ENCODE assay signal across 8 cellular contexts in genomic region chr13:49997935-49998334, GRCh38. TPM values are rescaled to one million over a fixed set of nuclear protein-coding genes. Genes with fewer than 3 reads are reported as not detected.
A peak's percentile ranks its signal among the peaks of the same experiment; 100 is the strongest.
DNase-seq lines count a peak whose midpoint lies in the region; ATAC-seq and TF ChIP-seq lines count a peak whose summit lies in the region.

No MANE protein-coding gene starts in this region.

- H3K4me1 ChIP-seq in thoracic aorta (ENCODE audit: control insufficient read depth in 1 of 2, low read depth in 2 of 2) = peaks cover 43 to 59% of the 10 kb centered on the region in 2 donors

- no peaks in the 10 kb centered on the region for H3K36me3 ChIP-seq in thoracic aorta

- no peaks in the 10 kb centered on the region for H3K9me3 ChIP-seq in thoracic aorta

- no peaks in the 10 kb centered on the region for H3K27me3 ChIP-seq in thoracic aorta (replicated peaks; ENCODE audit: insufficient read depth)

- ATAC-seq in activated T-cell treated with anti-CD3 and anti-CD28 coated beads, Interleukin-2, amount 50 U/mL, for 4 hours = no peak
- no peak for ATAC-seq in activated naive CD4-positive, alpha-beta T cell treated with anti-CD3 and anti-CD28 coated beads, Interleukin-2, amount 50 U/mL, for 72 hours
- ATAC-seq in thoracic aorta (ENCODE audit: insufficient number of reproducible peaks, low FRiP score, low read depth) (no peak), HG02642 (IDR thresholded peaks at IDR 0.05; ENCODE audit: poor library complexity, unreplicated experiment) (no peak)
- ATAC-seq in activated CD4-positive, CD25-positive, alpha-beta regulatory T cell treated with anti-CD3 and anti-CD28 coated beads, Interleukin-2, amount 50 U/mL, for 24 hours = no peak

- H3K4me3 Mint-ChIP-seq in activated T-cell treated with anti-CD3 and anti-CD28 coated beads, Interleukin-2, amount 50 U/mL, for 4 hours = peak overlapping the region; percentile 89

- H3K27me3 Mint-ChIP-seq in activated T-cell treated with anti-CD3 and anti-CD28 coated beads, Interleukin-2, amount 50 U/mL, for 4 hours (ENCODE audit: low read depth) = no peaks in the 10 kb centered on the region

- H3K4me3 ChIP-seq in thoracic aorta = peak overlapping the region; percentile 82

- peaks cover 12% of the 10 kb centered on the region for H3K36me3 Mint-ChIP-seq in activated T-cell treated with anti-CD3 and anti-CD28 coated beads, Interleukin-2, amount 50 U/mL, for 4 hours (ENCODE audit: insufficient read depth)
- peaks cover 17 to 20% of the 10 kb centered on the region in 2 donors for H3K36me3 Mint-ChIP-seq in activated naive CD4-positive, alpha-beta T cell treated with anti-CD3 and anti-CD28 coated beads, Interleukin-2, amount 50 U/mL, for 72 hours

- H3K9me3 Mint-ChIP-seq in activated T-cell treated with anti-CD3 and anti-CD28 coated beads, Interleukin-2, amount 50 U/mL, for 4 hours = no peaks in the 10 kb centered on the region
- no peaks in the 10 kb centered on the region for H3K9me3 Mint-ChIP-seq in activated naive CD4-positive, alpha-beta T cell treated with anti-CD3 and anti-CD28 coated beads, Interleukin-2, amount 50 U/mL, for 72 hours

- H3K27ac ChIP-seq in thoracic aorta = peak overlapping the region; percentile 94 to 98

- H3K4me1 Mint-ChIP-seq in activated T-cell treated with anti-CD3 and anti-CD28 coated beads, Interleukin-2, amount 50 U/mL, for 4 hours (ENCODE audit: low read depth) = peaks cover 46% of the 10 kb centered on the region

- H3K27ac Mint-ChIP-seq in activated naive CD4-positive, alpha-beta T cell treated with anti-CD3 and anti-CD28 coated beads, Interleukin-2, amount 50 U/mL, for 72 hours = peak overlapping the region; percentile 84 to 87

- no peak for TF ChIP-seq CTCF in thoracic aorta (IDR thresholded peaks at IDR 0.05)

- DNase-seq in activated T-cell treated with anti-CD3 and anti-CD28 coated beads, Interleukin-2, amount 50 U/mL, for 4 hours = no peak
- no peak for DNase-seq in activated T-cell treated with anti-CD3 and anti-CD28 coated beads, Interleukin-2, amount 50 U/mL, for 48 hours
- no peak for DNase-seq in activated naive CD4-positive, alpha-beta T cell treated with anti-CD3 and anti-CD28 coated beads, Interleukin-2, amount 50 U/mL, for 72 hours (ENCODE audit: low spot score in 2 of 2)
- DNase-seq in kidney tubule cell (ENCODE audit: low spot score) = peak; percentile 13
- no peak for DNase-seq in thoracic aorta (ENCODE audit: low spot score)
- no peak for DNase-seq in hepatic stellate cell (ENCODE audit: low spot score)

RNA-seq across cellular contexts. Expression of gene TRIM13, which starts 1.1 kb away (rescaled TPM):
- total RNA-seq in activated T-cell treated with anti-CD3 and anti-CD28 coated beads, Interleukin-2, amount 50 U/mL, for 4 hours = 10 to 100 TPM; 13.7 to 16.8 (median 15.3) TPM
- total RNA-seq in activated naive CD4-positive, alpha-beta T cell treated with anti-CD3 and anti-CD28 coated beads, Interleukin-2, amount 50 U/mL, for 72 hours = 10 to 100 TPM; 12.2 to 20.7 TPM
- total RNA-seq in thoracic aorta = 10 to 100 TPM; 22.4 to 24.4 TPM

RNA-seq across cellular contexts. Expression of gene KCNRG, which starts 17.3 kb away (rescaled TPM):
- total RNA-seq in activated T-cell treated with anti-CD3 and anti-CD28 coated beads, Interleukin-2, amount 50 U/mL, for 4 hours = under 1 TPM; 0.18 to 0.82 (median 0.42) TPM
- under 1 TPM; 0.23 to 0.31 TPM for total RNA-seq in activated naive CD4-positive, alpha-beta T cell treated with anti-CD3 and anti-CD28 coated beads, Interleukin-2, amount 50 U/mL, for 72 hours
- 1 to 10 TPM in 1 of 2 donors, under 1 TPM in 1; 0.54 to 2.0 TPM for total RNA-seq in thoracic aorta
